24 cellular contexts compared by ENCODE assay signal in the genomic region with DNA sequence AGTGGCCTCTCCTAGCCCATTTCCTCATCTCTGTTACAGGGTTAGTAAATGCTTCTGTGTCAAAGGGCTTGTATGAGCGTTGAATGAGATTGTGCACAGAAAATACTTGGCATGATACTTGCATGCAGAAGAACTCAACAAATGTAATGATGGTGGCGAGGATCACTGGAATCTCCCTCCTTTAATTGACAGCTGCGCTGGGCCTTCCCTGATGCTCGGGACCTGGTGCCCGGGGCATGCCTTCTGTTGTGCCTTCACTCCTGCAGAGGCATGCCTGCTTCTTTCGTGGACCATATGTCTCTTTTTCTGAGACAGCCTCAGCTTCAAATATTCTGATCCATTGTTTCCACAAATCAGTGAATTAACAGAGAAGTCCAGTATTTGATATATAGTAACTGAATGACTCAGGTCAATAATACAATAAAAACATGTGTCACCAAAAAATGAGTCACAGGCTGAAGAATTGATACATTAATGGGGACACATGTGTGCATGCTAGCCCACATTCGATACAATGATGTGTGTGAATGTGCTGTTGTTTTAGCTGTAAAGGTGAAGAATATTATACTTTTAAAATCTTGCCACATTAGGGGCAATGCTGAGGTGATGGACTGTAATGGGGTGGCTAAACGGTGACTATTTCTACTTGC.
DNase-seq lines count a peak whose midpoint lies in the region; ATAC-seq, FAIRE-seq and TF ChIP-seq lines count a peak whose summit lies in the region.
"Had no signal": no experiment of that assay in that cellular context is flagged by ENCODE, and none has a peak within 500 bp of the region (broad histone marks: within the 10 kb centered on the region; RNA-seq: fewer than 3 reads in every experiment).

No MANE protein-coding gene starts in this region.

- DNase-seq in DMS 273 (lab: John Stamatoyannopoulos, UW; ENCODE audit: unreplicated experiment): peak; percentile 93
- DNase-seq in IMR-90: no peak
- DNase-seq in astrocyte (ENCODE audit: low read depth): peak; percentile 51
- DNase-seq in glutamatergic neuron: no peak
- no peak for DNase-seq in hypothalamus (lab: John Stamatoyannopoulos, UW)
- no peak for DNase-seq in cortex of kidney (lab: John Stamatoyannopoulos, UW)
- no peak for DNase-seq in H9
- DNase-seq in right atrium auricular region (ENCODE audit: low spot score): no peak
- DNase-seq: activated CD8-positive, alpha-beta T cell treated with anti-CD3 and anti-CD28 coated beads, Interleukin-2, amount 10 ng/mL, durations not matched to agents 7 days and 5 days; activated naive CD4-positive, alpha-beta T cell treated with anti-CD3 and anti-CD28 coated beads, Interleukin-2, amount 10 ng/mL, durations not matched to agents 7 days and 5 days; activated T-cell treated with anti-CD3 and anti-CD28 coated beads, Interleukin-2, amount 50 U/mL, for 24 hours; COR-L47; HFFc6; MV-4-11; NCI-H1930; NK-92 treated with Interleukin-12 subunit alpha and Interleukin-12 subunit beta, amount 100 ng/mL, for 24 hours; right cardiac atrium; stimulated activated CD4-positive, alpha-beta T cell treated with anti-CD3 and anti-CD28 coated beads, Interleukin-15, amount 100 ng/mL, for 24 hours; T-helper 9 cell had no signal

- H3K4me3 ChIP-seq in IMR-90 (ENCODE audit: insufficient read depth, low read depth, low read length) (no peak overlapping the region), astrocyte (ENCODE audit: insufficient read depth, low read depth, low read length) (no peak overlapping the region), right atrium auricular region (no peak overlapping the region)
- H3K4me3 ChIP-seq: A549, hepatocyte, K562 had no signal

- H3K27ac Mint-ChIP-seq in astrocyte (ENCODE audit: unreplicated experiment) (no peak overlapping the region), glutamatergic neuron (ENCODE audit: unreplicated experiment) (peak overlapping the region; percentile 15), H9 (no peak overlapping the region)
- H3K27ac Mint-ChIP-seq: activated CD8-positive, alpha-beta T cell treated with anti-CD3 and anti-CD28 coated beads, Interleukin-2, amount 10 ng/mL, durations not matched to agents 7 days and 5 days; activated naive CD4-positive, alpha-beta T cell treated with anti-CD3 and anti-CD28 coated beads, Interleukin-2, amount 10 ng/mL, durations not matched to agents 7 days and 5 days; activated T-cell treated with anti-CD3 and anti-CD28 coated beads, Interleukin-2, amount 50 U/mL, for 24 hours; HFFc6; WTC11 had no signal

- H3K9me3 ChIP-seq in IMR-90 (ENCODE audit: control insufficient read depth, insufficient read depth, low read length) (no peaks in the 10 kb centered on the region), astrocyte (ENCODE audit: insufficient read depth, low read depth, low read length) (no peaks in the 10 kb centered on the region), H9 (ENCODE audit: control insufficient read depth, low read depth, low read length) (no peaks in the 10 kb centered on the region), right atrium auricular region (no peaks in the 10 kb centered on the region)
- H3K9me3 ChIP-seq: A549 had no signal

- peak overlapping the region; percentile 11; the same call in 1 of the 3 replicates for H2BK15ac ChIP-seq in IMR-90 (ENCODE audit: low read depth, low read length)
- no peak overlapping the region for H2BK15ac ChIP-seq in H9 (ENCODE audit: low read depth, low read length)

- no peaks in the 10 kb centered on the region for H3K23me2 ChIP-seq in H9 (ENCODE audit: insufficient read length, low read depth, low read length, poor library complexity, severe bottlenecking)

- H3K9me3 Mint-ChIP-seq in astrocyte (ENCODE audit: unreplicated experiment) (no peaks in the 10 kb centered on the region), glutamatergic neuron (ENCODE audit: unreplicated experiment) (peaks cover 4% of the 10 kb centered on the region), H9 (no peaks in the 10 kb centered on the region)
- H3K9me3 Mint-ChIP-seq: activated naive CD4-positive, alpha-beta T cell treated with anti-CD3 and anti-CD28 coated beads, Interleukin-2, amount 10 ng/mL, durations not matched to agents 7 days and 5 days; activated T-cell treated with anti-CD3 and anti-CD28 coated beads, Interleukin-2, amount 50 U/mL, for 24 hours; HFFc6 had no signal

- no peaks in the 10 kb centered on the region for H3K9me1 ChIP-seq in IMR-90 (ENCODE audit: insufficient read depth, low read length)

- in situ Hi-C loops in IMR-90 (cut with MboI; ENCODE audit: low sequenced_read_pairs): no loop called here

- no peak overlapping the region for H2AK9ac ChIP-seq in IMR-90 (replicated peaks; ENCODE audit: low read depth, low read length, poor library complexity)

- H4K8ac ChIP-seq in IMR-90 (ENCODE audit: low read depth in 2 of 2, low read length in 2 of 2) (no peak overlapping the region), H9 (replicated peaks; ENCODE audit: insufficient read length, low read depth, low read length) (no peak overlapping the region)

- H3K79me1 ChIP-seq in IMR-90 (ENCODE audit: low read depth in 1 of 2, low read length in 2 of 2): no peaks in the 10 kb centered on the region
- no peaks in the 10 kb centered on the region for H3K79me1 ChIP-seq in H9 (ENCODE audit: insufficient read depth, low read depth, low read length, poor library complexity, severe bottlenecking)

- H3K18ac ChIP-seq in IMR-90 (ENCODE audit: low read depth, low read length) (peak overlapping the region; percentile 69), H9 (ENCODE audit: insufficient read length, low read depth, low read length) (no peak overlapping the region)

- POLR2A ChIA-PET in IMR-90 (lab: Charles Lee; ENCODE audit: unreplicated experiment): interaction anchor here (0.6 kb wide), 1 partner anchor 410 kb away, joined by 3 read pairs; no protein-coding TSS in a partner anchor

- H3K4me3 Mint-ChIP-seq in astrocyte (ENCODE audit: unreplicated experiment) (no peak overlapping the region), glutamatergic neuron (ENCODE audit: unreplicated experiment) (no peak overlapping the region), H9 (no peak overlapping the region)
- H3K4me3 Mint-ChIP-seq: activated CD8-positive, alpha-beta T cell treated with anti-CD3 and anti-CD28 coated beads, Interleukin-2, amount 10 ng/mL, durations not matched to agents 7 days and 5 days; activated naive CD4-positive, alpha-beta T cell treated with anti-CD3 and anti-CD28 coated beads, Interleukin-2, amount 10 ng/mL, durations not matched to agents 7 days and 5 days; activated T-cell treated with anti-CD3 and anti-CD28 coated beads, Interleukin-2, amount 50 U/mL, for 24 hours; HFFc6; WTC11 had no signal

- H2AK5ac ChIP-seq in IMR-90 (ENCODE audit: low read depth, low read length) (no peak overlapping the region), H9 (ENCODE audit: insufficient read length, low read length) (no peak overlapping the region)

- H3K56ac ChIP-seq in IMR-90 (ENCODE audit: extremely low read depth, insufficient read depth, low read length): no peak overlapping the region
- no peak overlapping the region for H3K56ac ChIP-seq in H9 (ENCODE audit: insufficient read length, low read depth, low read length)

- TF ChIP-seq RAD21 in IMR-90 (IDR thresholded peaks at IDR 0.05; ENCODE audit: low read length): no peak

- H3K14ac ChIP-seq in IMR-90 (replicated peaks; ENCODE audit: low read depth, low read length) (no peak overlapping the region), H9 (ENCODE audit: insufficient read depth, low read length) (no peak overlapping the region)

- H2AFZ ChIP-seq in IMR-90 (replicated peaks; ENCODE audit: low read length, poor library complexity) (no peak overlapping the region), astrocyte (ENCODE audit: low read depth, low read length) (no peak overlapping the region), H9 (ENCODE audit: low read length) (no peak overlapping the region)
- H2AFZ ChIP-seq: hepatocyte had no signal

- intact Hi-C loops in IMR-90 (cut with micrococcal nuclease): no loop called here

- no peak for FAIRE-seq in astrocyte (lab: Jason Lieb, UNC)
- FAIRE-seq: A549, islet of Langerhans, K562 had no signal

- H2BK5ac ChIP-seq in IMR-90 (ENCODE audit: low read depth, low read length, poor library complexity, severe bottlenecking) (no peak overlapping the region), H9 (ENCODE audit: insufficient read length, low read length) (no peak overlapping the region)

- H3K27me3 Mint-ChIP-seq in astrocyte (ENCODE audit: low read depth, unreplicated experiment) (no peaks in the 10 kb centered on the region), glutamatergic neuron (ENCODE audit: unreplicated experiment) (peaks cover 5% of the 10 kb centered on the region), H9 (ENCODE audit: low read depth) (no peaks in the 10 kb centered on the region)
- H3K27me3 Mint-ChIP-seq: activated naive CD4-positive, alpha-beta T cell treated with anti-CD3 and anti-CD28 coated beads, Interleukin-2, amount 10 ng/mL, durations not matched to agents 7 days and 5 days; activated T-cell treated with anti-CD3 and anti-CD28 coated beads, Interleukin-2, amount 50 U/mL, for 24 hours had no signal

- no peak overlapping the region for H2BK20ac ChIP-seq in IMR-90 (ENCODE audit: low read depth, low read length)
- H2BK20ac ChIP-seq in H9 (ENCODE audit: low read depth, low read length, poor library complexity, severe bottlenecking): no peak overlapping the region

- peaks cover 17% of the 10 kb centered on the region for H3K4me1 ChIP-seq in IMR-90 (ENCODE audit: control insufficient read depth, insufficient read depth, low read length)
- H3K4me1 ChIP-seq in astrocyte (ENCODE audit: insufficient read depth, low read length): peaks cover 8% of the 10 kb centered on the region
- H3K4me1 ChIP-seq in H9 (ENCODE audit: insufficient read depth, low read length): no peaks in the 10 kb centered on the region
- peaks cover 0 to 10% of the 10 kb centered on the region in 2 donors for H3K4me1 ChIP-seq in right atrium auricular region

- no peak overlapping the region for H3K9ac ChIP-seq in IMR-90 (ENCODE audit: low read depth, low read length)
- H3K9ac ChIP-seq in astrocyte (ENCODE audit: low read length): no peak overlapping the region
- H3K9ac ChIP-seq in H9 (ENCODE audit: extremely low read depth, insufficient read length, low read length): no peak overlapping the region

- dilution Hi-C loops in IMR-90 (cut with HindIII; ENCODE audit: low sequenced_read_pairs, unreplicated experiment): no loop called here

- BruUV-seq in IMR-90 (replicated peaks; lab: Mats Ljungman, UMichigan): no TSS peak

- WGBS in IMR-90 (ENCODE audit: extremely low coverage in 2 of 2, insufficient read length in 1 of 2), 2 experiments: 80% methylated on average over 1 of the region's 8 CpGs; no CpG with 5 or more reads in 1 of the 2 experiments
- WGBS in H9 (ENCODE audit: extremely low coverage, insufficient read length, low lambda C conversion rate): no CpG with 5 or more reads among the region's 8 CpGs

- H2BK12ac ChIP-seq in H9 (ENCODE audit: insufficient read length, low read depth, low read length): no peak overlapping the region

- no peak overlapping the region; the same call in 1 of the 2 replicates for H4K91ac ChIP-seq in IMR-90 (ENCODE audit: insufficient read depth, low read depth, low read length)
- H4K91ac ChIP-seq in H9 (ENCODE audit: insufficient read length, low read depth, low read length): no peak overlapping the region

- no peak overlapping the region for H3K4ac ChIP-seq in IMR-90 (ENCODE audit: low read depth, low read length)
- no peak overlapping the region for H3K4ac ChIP-seq in H9 (ENCODE audit: low read depth, low read length)

- no peaks in the 10 kb centered on the region for H3K36me3 ChIP-seq in IMR-90 (ENCODE audit: control insufficient read depth, insufficient read depth, low read length)
- no peaks in the 10 kb centered on the region for H3K36me3 ChIP-seq in astrocyte (ENCODE audit: insufficient read depth, low read length)
- H3K36me3 ChIP-seq in right atrium auricular region: no peaks in the 10 kb centered on the region

- H3K4me1 Mint-ChIP-seq in astrocyte (ENCODE audit: low read depth, unreplicated experiment) (peaks cover 4% of the 10 kb centered on the region), glutamatergic neuron (ENCODE audit: low read depth, unreplicated experiment) (peaks cover 22% of the 10 kb centered on the region), H9 (no peaks in the 10 kb centered on the region)
- H3K4me1 Mint-ChIP-seq: activated naive CD4-positive, alpha-beta T cell treated with anti-CD3 and anti-CD28 coated beads, Interleukin-2, amount 10 ng/mL, durations not matched to agents 7 days and 5 days; WTC11 had no signal

- H2BK120ac ChIP-seq in IMR-90 (ENCODE audit: low read depth, low read length) (peak overlapping the region; percentile 8; the same call in 1 of the 2 replicates), H9 (ENCODE audit: low read depth, low read length, poor library complexity, severe bottlenecking) (no peak overlapping the region)

- H4K20me1 ChIP-seq in IMR-90 (ENCODE audit: insufficient read depth, low read length): no peaks in the 10 kb centered on the region
- H4K20me1 ChIP-seq in astrocyte (ENCODE audit: insufficient read depth, low read length): no peaks in the 10 kb centered on the region
- no peaks in the 10 kb centered on the region for H4K20me1 ChIP-seq in H9 (ENCODE audit: control insufficient read depth, insufficient read depth, insufficient read length)

- TF ChIP-seq POLR2A in IMR-90 (IDR thresholded peaks at IDR 0.05; ENCODE audit: low read depth, low read length): no peak

- H3K79me2 ChIP-seq in astrocyte (ENCODE audit: insufficient read depth, low read length) (no peaks in the 10 kb centered on the region), H9 (ENCODE audit: insufficient read depth, low read length) (no peaks in the 10 kb centered on the region)
- H3K79me2 ChIP-seq: hepatocyte had no signal

- H3K23ac ChIP-seq in IMR-90 (ENCODE audit: low read depth, low read length) (no peak overlapping the region), H9 (ENCODE audit: insufficient read length, low read depth, low read length) (no peak overlapping the region)

- H3K27me3 ChIP-seq in IMR-90 (ENCODE audit: control insufficient read depth, insufficient read depth, low read length) (no peaks in the 10 kb centered on the region), astrocyte (ENCODE audit: insufficient read depth, low read length) (no peaks in the 10 kb centered on the region), H9 (ENCODE audit: insufficient read depth, low read length) (no peaks in the 10 kb centered on the region), right atrium auricular region (no peaks in the 10 kb centered on the region)
- H3K27me3 ChIP-seq: hepatocyte had no signal

- no peak for ATAC-seq in IMR-90 (ENCODE audit: low read depth)
- ATAC-seq: A549; activated CD8-positive, alpha-beta T cell treated with anti-CD3 and anti-CD28 coated beads, Interleukin-2, amount 10 ng/mL, durations not matched to agents 7 days and 5 days; K562; right cardiac atrium; WTC11 had no signal

- no peaks in the 10 kb centered on the region for H3K36me3 Mint-ChIP-seq in astrocyte (ENCODE audit: low read depth, unreplicated experiment)
- no peaks in the 10 kb centered on the region for H3K36me3 Mint-ChIP-seq in glutamatergic neuron (ENCODE audit: unreplicated experiment)
- H3K36me3 Mint-ChIP-seq in H9 (ENCODE audit: insufficient read depth in 1 of 3, low read depth in 3 of 3): no peaks in the 10 kb centered on the region
- H3K36me3 Mint-ChIP-seq: activated naive CD4-positive, alpha-beta T cell treated with anti-CD3 and anti-CD28 coated beads, Interleukin-2, amount 10 ng/mL, durations not matched to agents 7 days and 5 days; WTC11 had no signal

- H4K5ac ChIP-seq in IMR-90 (ENCODE audit: low read depth, low read length) (peak overlapping the region; percentile 59; the same call in 1 of the 2 replicates), H9 (ENCODE audit: insufficient read length, low read depth, low read length) (no peak overlapping the region)

- H3T11ph ChIP-seq in H9 (ENCODE audit: low read length): no peak overlapping the region

- TF ChIP-seq CTCF in IMR-90 (conservative IDR thresholded peaks at IDR 0.05; ENCODE audit: low read depth, low read length) (no peak), astrocyte (IDR thresholded peaks at IDR 0.05; ENCODE audit: insufficient read depth, low read depth, low read length) (no peak), glutamatergic neuron (IDR thresholded peaks at IDR 0.05; ENCODE audit: partially characterized antibody, unreplicated experiment) (no peak), H9 (conservative IDR thresholded peaks at IDR 0.05) (no peak), right atrium auricular region (IDR thresholded peaks at IDR 0.05) (no peak)

- CTCF ChIA-PET in IMR-90 (lab: Yijun Ruan, JAX): no interaction called here

- H3K27ac ChIP-seq in IMR-90 (ENCODE audit: insufficient read depth, low read length) (peak overlapping the region; percentile 43; the same call in 1 of the 2 replicates), astrocyte (ENCODE audit: low read depth, low read length) (no peak overlapping the region), H9 (ENCODE audit: insufficient read length, low read depth, low read length) (no peak overlapping the region), right atrium auricular region (no peak overlapping the region)
- H3K27ac ChIP-seq: A549, hepatocyte had no signal

- H3K4me2 ChIP-seq in IMR-90 (ENCODE audit: low read depth, low read length): no peak overlapping the region; the same call in 1 of the 2 replicates
- no peak overlapping the region for H3K4me2 ChIP-seq in astrocyte (ENCODE audit: low read length)
- no peak overlapping the region for H3K4me2 ChIP-seq in H9 (ENCODE audit: insufficient read depth, insufficient read length, low read length)
- H3K4me2 ChIP-seq: A549, hepatocyte had no signal

Comparison
In these comparisons a context has a peak if more than half of its experiments do, and no peak if none do; other contexts are left out.
1. DNase-seq: peak in DMS 273 (single experiment) and astrocyte (single experiment); none in IMR-90 (single experiment), glutamatergic neuron (single experiment), hypothalamus (0 of 51), cortex of kidney (single experiment), H9 (single experiment) and right atrium auricular region (single experiment).